ENCODE assay signal across 23 cellular contexts in genomic region chr1:87612966-87613365, GRCh38.
A peak's percentile ranks its signal among the peaks of the same experiment; 100 is the strongest.
DNase-seq lines count a peak whose midpoint lies in the region; ATAC-seq, FAIRE-seq and TF ChIP-seq lines count a peak whose summit lies in the region.
"Had no signal": no experiment of that assay in that cellular context is flagged by ENCODE, and none has a peak within 500 bp of the region (broad histone marks: within the 10 kb centered on the region; RNA-seq: fewer than 3 reads in every experiment).

No MANE protein-coding gene starts in this region.

- ATAC-seq in K562 (no peak), HG02759 (IDR thresholded peaks at IDR 0.05; ENCODE audit: unreplicated experiment) (no peak), HG03442 (IDR thresholded peaks at IDR 0.05; ENCODE audit: unreplicated experiment) (no peak)
- ATAC-seq: CD8-positive, alpha-beta T cell; Panc1; T-cell had no signal

- H3K4me1 ChIP-seq in K562 (replicated peaks in 1 of 2; ENCODE audit: control insufficient read depth in 2 of 2, insufficient read depth in 2 of 2, low read length in 2 of 2): no peaks in the 10 kb centered on the region
- no peaks in the 10 kb centered on the region for H3K4me1 ChIP-seq in GM23248 (ENCODE audit: insufficient read depth)

- H3K9me2 ChIP-seq in GM23248 (ENCODE audit: insufficient read depth): no peaks in the 10 kb centered on the region

- TF ChIP-seq CTCF in K562 (IDR thresholded peaks at IDR 0.05 in 2 of 3, conservative IDR thresholded peaks at IDR 0.05 in 1 of 3; ENCODE audit: insufficient read depth in 2 of 3, low read depth in 1 of 3, low read length in 3 of 3) (no peak), progenitor cell of endocrine pancreas (IDR thresholded peaks at IDR 0.05; ENCODE audit: unreplicated experiment) (no peak)

- no peak for TF ChIP-seq POLR2A in K562 (conservative IDR thresholded peaks at IDR 0.05)

- peaks cover 17% of the 10 kb centered on the region for H3K4me1 Mint-ChIP-seq in progenitor cell of endocrine pancreas (ENCODE audit: low read depth)
- H3K4me1 Mint-ChIP-seq: T-cell had no signal

- H3K9me3 ChIP-seq in K562 (replicated peaks; ENCODE audit: control insufficient read depth, insufficient read depth, low read depth, low read length) (no peaks in the 10 kb centered on the region), GM23248 (ENCODE audit: low read depth) (no peaks in the 10 kb centered on the region)

- in situ Hi-C loops in K562 (cut with MboI): no loop called here
- in situ Hi-C loops in GM23248 (cut with MboI): no loop called here

- no TSS peak for BruUV-seq in K562 (replicated peaks; lab: Mats Ljungman, UMichigan)

- H3K4me2 ChIP-seq in K562 (ENCODE audit: insufficient read depth, low read length) (no peak overlapping the region), GM23248 (ENCODE audit: unreplicated experiment) (no peak overlapping the region)

- no peaks in the 10 kb centered on the region for H3K9me1 ChIP-seq in K562 (ENCODE audit: control insufficient read depth, insufficient read depth, low read length)

- no peak for FAIRE-seq in K562 (lab: Jason Lieb, UNC)
- FAIRE-seq: GM19239, HTR-8/SVneo had no signal

- no peaks in the 10 kb centered on the region for H3F3A ChIP-seq in GM23248 (ENCODE audit: insufficient read depth)

- peak; percentile 28 for DNase-seq in LoVo (ENCODE audit: low spot score)
- DNase-seq in K562 (ENCODE audit: extremely low read depth in 1 of 4, low spot score in 3 of 4): no peak
- DNase-seq in progenitor cell of endocrine pancreas (ENCODE audit: low spot score, unreplicated experiment): no peak
- DNase-seq in GM23248: no peak
- DNase-seq in DMS153 (lab: John Stamatoyannopoulos, UW): no peak
- DNase-seq: Calu3; CD8-positive, alpha-beta T cell; H7; KG1; NCI-H1092; NCI-H146; NCI-H2029; NCI-H446; NCI-H524 treated with DMSO at 0.1 percent for 48 hours; SHP77; T-cell had no signal

- no peaks in the 10 kb centered on the region for H3K27me3 ChIP-seq in K562 (ENCODE audit: control insufficient read depth in 2 of 2, insufficient read depth in 2 of 2, low read length in 2 of 2)
- H3K27me3 ChIP-seq in GM23248 (replicated peaks; ENCODE audit: insufficient read depth): no peaks in the 10 kb centered on the region

- H3K36me3 Mint-ChIP-seq in progenitor cell of endocrine pancreas (ENCODE audit: insufficient read depth): no peaks in the 10 kb centered on the region
- H3K36me3 Mint-ChIP-seq: CD8-positive, alpha-beta T cell; T-cell had no signal

- intact Hi-C loops in K562 (cut with micrococcal nuclease): no loop called here

- H2AFZ ChIP-seq in K562 (ENCODE audit: low read depth, low read length) (no peak overlapping the region), GM23248 (no peak overlapping the region)

- CTCF ChIA-PET in K562 (lab: Yijun Ruan, JAX; ENCODE audit: low intra/inter-chr PET ratio): no interaction called here

- H3K27me3 Mint-ChIP-seq in progenitor cell of endocrine pancreas: no peaks in the 10 kb centered on the region

- peaks cover 5% of the 10 kb centered on the region for H3K9me3 Mint-ChIP-seq in progenitor cell of endocrine pancreas (ENCODE audit: low read depth)
- H3K9me3 Mint-ChIP-seq: CD8-positive, alpha-beta T cell; T-cell had no signal

- H3K4me3 Mint-ChIP-seq in progenitor cell of endocrine pancreas (ENCODE audit: low read depth): no peak overlapping the region
- H3K4me3 Mint-ChIP-seq: CD8-positive, alpha-beta T cell; T-cell had no signal

- H3K9ac ChIP-seq in K562 (ENCODE audit: insufficient read depth in 1 of 2, low read depth in 2 of 2, low read length in 2 of 2): no peak overlapping the region
- no peak overlapping the region for H3K9ac ChIP-seq in GM23248

- peak overlapping the region; percentile 2 for H3K27ac Mint-ChIP-seq in progenitor cell of endocrine pancreas
- H3K27ac Mint-ChIP-seq: CD8-positive, alpha-beta T cell; T-cell had no signal

- POLR2A ChIA-PET in K562 (lab: Yijun Ruan, JAX): no interaction called here

- H3K36me3 ChIP-seq in K562 (ENCODE audit: control insufficient read depth, insufficient read depth, low read length): no peaks in the 10 kb centered on the region
- H3K36me3 ChIP-seq in GM23248 (ENCODE audit: low read depth): no peaks in the 10 kb centered on the region

- H3K27ac ChIP-seq in K562 (ENCODE audit: extremely low read depth, low read depth, low read length) (no peak overlapping the region), GM23248 (no peak overlapping the region)
- H3K27ac ChIP-seq: C4-2B, RWPE1 had no signal

- H3K79me2 ChIP-seq in K562 (ENCODE audit: control insufficient read depth, insufficient read depth, low read length) (no peaks in the 10 kb centered on the region), GM23248 (ENCODE audit: insufficient read depth) (no peaks in the 10 kb centered on the region)

- TF ChIP-seq EP300 in K562 (IDR thresholded peaks at IDR 0.05; ENCODE audit: low read length): no peak

- H3K4me3 ChIP-seq in K562 (no peak overlapping the region), GM23248 (no peak overlapping the region)

- WGBS in K562 (ENCODE audit: insufficient coverage, low coverage, missing lambda C conversion rate): 7% methylated on average over 3 of the region's 3 CpGs
- 74 to 78% methylated on average over 3 of the region's 3 CpGs for WGBS in GM23248 (ENCODE audit: low coverage in 1 of 2, low lambda C conversion rate in 2 of 2, missing lambda C conversion rate in 2 of 2), 2 experiments

- TF ChIP-seq RAD21 in K562 (CRISPR knock-in tag; conservative IDR thresholded peaks at IDR 0.05 in 1 of 2, IDR thresholded peaks at IDR 0.05 in 1 of 2): no peak

- H4K20me1 ChIP-seq in K562 (replicated peaks; ENCODE audit: control insufficient read depth, insufficient read depth, low read length) (no peaks in the 10 kb centered on the region), GM23248 (ENCODE audit: insufficient read depth) (no peaks in the 10 kb centered on the region)

TF ChIP-seq in K562, 482 proteins besides CTCF, POLR2A, EP300 and RAD21:
- TF ChIP-seq ZBTB11 (CRISPR knock-in tag; IDR thresholded peaks at IDR 0.05): no peak
- TF ChIP-seq, protein P1, sequence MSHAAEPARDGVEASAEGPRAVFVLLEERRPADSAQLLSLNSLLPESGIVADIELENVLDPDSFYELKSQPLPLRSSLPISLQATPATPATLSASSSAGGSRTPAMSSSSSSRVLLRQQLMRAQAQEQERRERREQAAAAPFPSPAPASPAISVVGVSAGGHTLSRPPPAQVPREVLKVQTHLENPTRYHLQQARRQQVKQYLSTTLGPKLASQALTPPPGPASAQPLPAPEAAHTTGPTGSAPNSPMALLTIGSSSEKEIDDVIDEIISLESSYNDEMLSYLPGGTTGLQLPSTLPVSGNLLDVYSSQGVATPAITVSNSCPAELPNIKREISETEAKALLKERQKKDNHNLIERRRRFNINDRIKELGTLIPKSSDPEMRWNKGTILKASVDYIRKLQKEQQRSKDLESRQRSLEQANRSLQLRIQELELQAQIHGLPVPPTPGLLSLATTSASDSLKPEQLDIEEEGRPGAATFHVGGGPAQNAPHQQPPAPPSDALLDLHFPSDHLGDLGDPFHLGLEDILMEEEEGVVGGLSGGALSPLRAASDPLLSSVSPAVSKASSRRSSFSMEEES (CRISPR knock-in tag; IDR thresholded peaks at IDR 0.05): peak; percentile 30; the same call in 1 of the 2 replicates
TF ChIP-seq in K562: peak in this region for 1.
